ENCODE assay signal across 14 cellular contexts in genomic region chr7:152574892-152575511, GRCh38.
DNase-seq lines count a peak whose midpoint lies in the region; ATAC-seq and TF ChIP-seq lines count a peak whose summit lies in the region.
"Had no signal": no experiment of that assay in that cellular context is flagged by ENCODE, and none has a peak within 500 bp of the region (broad histone marks: within the 10 kb centered on the region; RNA-seq: fewer than 3 reads in every experiment).

No MANE protein-coding gene starts in this region.

- H3K9me3 Mint-ChIP-seq in activated CD8-positive, alpha-beta T cell treated with anti-CD3 and anti-CD28 coated beads for 36 hours: no peaks in the 10 kb centered on the region
- H3K9me3 Mint-ChIP-seq in naive thymus-derived CD4-positive, alpha-beta T cell: peaks cover 0 to 2% (median 0%) of the 10 kb centered on the region in 11 donors
- H3K9me3 Mint-ChIP-seq: activated naive CD4-positive, alpha-beta T cell treated with anti-CD3 and anti-CD28 coated beads for 36 hours had no signal

- H3K36me3 Mint-ChIP-seq in activated CD8-positive, alpha-beta T cell treated with anti-CD3 and anti-CD28 coated beads for 36 hours (ENCODE audit: low read depth): no peaks in the 10 kb centered on the region
- H3K36me3 Mint-ChIP-seq in naive thymus-derived CD4-positive, alpha-beta T cell: no peaks in the 10 kb centered on the region

- H3K9me3 ChIP-seq in BLaER1 treated with 17β-estradiol and CSF1 and Interleukin-3, amounts not matched to agents 10 nM and 100 nM (replicated peaks in 1 of 11): peaks cover 12 to 19% (median 17%) of the 10 kb centered on the region in 11 experiments
- H3K9me3 ChIP-seq in naive thymus-derived CD4-positive, alpha-beta T cell (ENCODE audit: control insufficient read depth in 2 of 3, low read length in 3 of 3): no peaks in the 10 kb centered on the region
- H3K9me3 ChIP-seq: gastroesophageal sphincter had no signal

- no peaks in the 10 kb centered on the region for H3K27me3 Mint-ChIP-seq in activated CD8-positive, alpha-beta T cell treated with anti-CD3 and anti-CD28 coated beads for 36 hours
- H3K27me3 Mint-ChIP-seq in naive thymus-derived CD4-positive, alpha-beta T cell: no peaks in the 10 kb centered on the region

- H3K4me3 Mint-ChIP-seq in activated CD8-positive, alpha-beta T cell treated with anti-CD3 and anti-CD28 coated beads for 36 hours: no peak overlapping the region
- no peak overlapping the region for H3K4me3 Mint-ChIP-seq in naive thymus-derived CD4-positive, alpha-beta T cell
- H3K4me3 Mint-ChIP-seq: activated naive CD4-positive, alpha-beta T cell treated with anti-CD3 and anti-CD28 coated beads for 36 hours had no signal

- CTCF ChIA-PET in activated CD8-positive, alpha-beta T cell treated with anti-CD3 and anti-CD28 coated beads for 36 hours (lab: Charles Lee): no interaction called here
- CTCF ChIA-PET in naive thymus-derived CD4-positive, alpha-beta T cell (lab: Charles Lee): no interaction called here

- ATAC-seq in GM19455 (IDR thresholded peaks at IDR 0.05; ENCODE audit: unreplicated experiment) (peak; percentile 60), HG03571 (IDR thresholded peaks at IDR 0.05; ENCODE audit: unreplicated experiment) (peak; percentile 71), HG03342 (IDR thresholded peaks at IDR 0.05; ENCODE audit: unreplicated experiment) (no peak)
- no peak for ATAC-seq in activated CD8-positive, alpha-beta T cell treated with anti-CD3 and anti-CD28 coated beads for 36 hours
- no peak for ATAC-seq in naive thymus-derived CD4-positive, alpha-beta T cell
- ATAC-seq: gastroesophageal sphincter had no signal

- H3K4me1 Mint-ChIP-seq in activated CD8-positive, alpha-beta T cell treated with anti-CD3 and anti-CD28 coated beads for 36 hours (ENCODE audit: low read depth): no peaks in the 10 kb centered on the region
- no peaks in the 10 kb centered on the region for H3K4me1 Mint-ChIP-seq in naive thymus-derived CD4-positive, alpha-beta T cell

- peak overlapping the region in 2 of 11 experiments; percentile 23 to 42; a peak in 1 of 22 replicates for H3K9ac ChIP-seq in BLaER1 treated with 17β-estradiol and CSF1 and Interleukin-3, amounts not matched to agents 10 nM and 100 nM

- DNase-seq in epithelial cell of proximal tubule (ENCODE audit: low read depth) (peak; percentile 30), midbrain (lab: John Stamatoyannopoulos, UW) (no peak)
- DNase-seq in activated CD8-positive, alpha-beta T cell treated with anti-CD3 and anti-CD28 coated beads for 36 hours: no peak
- DNase-seq in naive thymus-derived CD4-positive, alpha-beta T cell: no peak
- DNase-seq: activated CD4-positive, alpha-beta T cell treated with anti-CD3 and anti-CD28 coated beads, Interleukin-2, amount 50 U/mL, for 1 hour; activated naive CD4-positive, alpha-beta T cell treated with anti-CD3 and anti-CD28 coated beads for 36 hours; GF-D8; mesenchymal stem cell; NCI-H1436 had no signal

- H3K27ac ChIP-seq in BLaER1 treated with 17β-estradiol and CSF1 and Interleukin-3, amounts not matched to agents 10 nM and 100 nM: no peak overlapping the region
- no peak overlapping the region for H3K27ac ChIP-seq in naive thymus-derived CD4-positive, alpha-beta T cell (ENCODE audit: low read depth, low read length)
- H3K27ac ChIP-seq: gastroesophageal sphincter had no signal

- H3K27me3 ChIP-seq in BLaER1 treated with 17β-estradiol and CSF1 and Interleukin-3, amounts not matched to agents 10 nM and 100 nM: no peaks in the 10 kb centered on the region
- H3K27me3 ChIP-seq in naive thymus-derived CD4-positive, alpha-beta T cell (ENCODE audit: control insufficient read depth in 2 of 2, insufficient read depth in 2 of 2, low read length in 2 of 2): no peaks in the 10 kb centered on the region

- POLR2A ChIA-PET in activated CD8-positive, alpha-beta T cell treated with anti-CD3 and anti-CD28 coated beads for 36 hours (lab: Charles Lee): no interaction called here
- POLR2A ChIA-PET in naive thymus-derived CD4-positive, alpha-beta T cell (lab: Charles Lee): no interaction called here

- no peak overlapping the region for H3K4me3 ChIP-seq in BLaER1 treated with 17β-estradiol and CSF1 and Interleukin-3, amounts not matched to agents 10 nM and 100 nM
- no peak overlapping the region for H3K4me3 ChIP-seq in epithelial cell of proximal tubule (ENCODE audit: low read depth, low read length)
- no peak overlapping the region for H3K4me3 ChIP-seq in naive thymus-derived CD4-positive, alpha-beta T cell (ENCODE audit: low read length)
- H3K4me3 ChIP-seq: gastroesophageal sphincter had no signal

- peak overlapping the region; percentile 4 to 83 (median 57); a peak in 19 of 22 replicates for H3K4me2 ChIP-seq in BLaER1 treated with 17β-estradiol and CSF1 and Interleukin-3, amounts not matched to agents 10 nM and 100 nM

- TF ChIP-seq CTCF in epithelial cell of proximal tubule (conservative IDR thresholded peaks at IDR 0.05; ENCODE audit: low read depth, low read length): no peak
- TF ChIP-seq CTCF in activated CD8-positive, alpha-beta T cell treated with anti-CD3 and anti-CD28 coated beads for 36 hours (IDR thresholded peaks at IDR 0.05): no peak

- H4K20me1 ChIP-seq in BLaER1 treated with 17β-estradiol and CSF1 and Interleukin-3, amounts not matched to agents 10 nM and 100 nM: no peaks in the 10 kb centered on the region

- no peak overlapping the region for H3K27ac Mint-ChIP-seq in activated CD8-positive, alpha-beta T cell treated with anti-CD3 and anti-CD28 coated beads for 36 hours
- H3K27ac Mint-ChIP-seq in naive thymus-derived CD4-positive, alpha-beta T cell: no peak overlapping the region
- H3K27ac Mint-ChIP-seq: activated naive CD4-positive, alpha-beta T cell treated with anti-CD3 and anti-CD28 coated beads for 36 hours had no signal

- intact Hi-C loops in activated CD8-positive, alpha-beta T cell treated with anti-CD3 and anti-CD28 coated beads for 36 hours (cut with micrococcal nuclease): no loop called here
- intact Hi-C loops in naive thymus-derived CD4-positive, alpha-beta T cell (cut with micrococcal nuclease): no loop called here

- peaks cover 0 to 32% (median 24%) of the 10 kb centered on the region in 10 experiments; a peak in 16 of 20 replicates for H3K4me1 ChIP-seq in BLaER1 treated with 17β-estradiol and CSF1 and Interleukin-3, amounts not matched to agents 10 nM and 100 nM
- H3K4me1 ChIP-seq in naive thymus-derived CD4-positive, alpha-beta T cell (ENCODE audit: control insufficient read depth in 2 of 2, insufficient read depth in 2 of 2, low read length in 2 of 2): no peaks in the 10 kb centered on the region
- H3K4me1 ChIP-seq: gastroesophageal sphincter had no signal

- no peaks in the 10 kb centered on the region for H3K36me3 ChIP-seq in BLaER1 treated with 17β-estradiol and CSF1 and Interleukin-3, amounts not matched to agents 10 nM and 100 nM
- H3K36me3 ChIP-seq in naive thymus-derived CD4-positive, alpha-beta T cell (ENCODE audit: control insufficient read depth in 2 of 3, insufficient read depth in 3 of 3, low read length in 3 of 3): no peaks in the 10 kb centered on the region
- H3K36me3 ChIP-seq: gastroesophageal sphincter had no signal

Comparison
In these comparisons a context has a peak if more than half of its experiments do, and no peak if none do; other contexts are left out.
1. ATAC-seq: peak in GM19455 (single experiment) and HG03571 (single experiment); none in activated CD8-positive, alpha-beta T cell treated with anti-CD3 and anti-CD28 coated beads for 36 hours (single experiment), naive thymus-derived CD4-positive, alpha-beta T cell (single experiment) and HG03342 (single experiment).